8 cellular contexts compared by ENCODE assay signal in genomic region chr5:159826351-159827222, GRCh38.
DNase-seq lines count a peak whose midpoint lies in the region; ATAC-seq and TF ChIP-seq lines count a peak whose summit lies in the region.

No MANE protein-coding gene starts in this region.

- H4K20me1 ChIP-seq in GM23248 (ENCODE audit: insufficient read depth): no peaks in the 10 kb centered on the region

- H3K36me3 ChIP-seq in GM23248 (ENCODE audit: low read depth): no peaks in the 10 kb centered on the region

- H3K9ac ChIP-seq in GM23248: no peak overlapping the region

- 60 to 67% methylated on average over 5 of the region's 5 CpGs for WGBS in GM23248 (ENCODE audit: low coverage in 1 of 2, low lambda C conversion rate in 2 of 2, missing lambda C conversion rate in 2 of 2), 2 experiments

- no peaks in the 10 kb centered on the region for H3K9me2 ChIP-seq in GM23248 (ENCODE audit: insufficient read depth)

- no peak for TF ChIP-seq CTCF in epithelial cell of esophagus (IDR thresholded peaks at IDR 0.05; ENCODE audit: insufficient read depth, low read depth, low read length, missing control alignments)

- H3K4me2 ChIP-seq in GM23248 (ENCODE audit: unreplicated experiment): no peak overlapping the region

- no peaks in the 10 kb centered on the region for H3K79me2 ChIP-seq in GM23248 (ENCODE audit: insufficient read depth)

- peak; percentile 91 for ATAC-seq in GM18499 (IDR thresholded peaks at IDR 0.05; ENCODE audit: insufficient read depth, unreplicated experiment)

- no peak overlapping the region for H3K27ac ChIP-seq in GM23248

- H2AFZ ChIP-seq in GM23248: no peak overlapping the region

- DNase-seq in GM23248: peak; percentile 87
- DNase-seq in LHCN-M2 (ENCODE audit: low read depth): peak; percentile 96
- peak; percentile 93 for DNase-seq in epithelial cell of esophagus (ENCODE audit: low read depth)
- peak; percentile 76 for DNase-seq in smooth muscle cell of the brain vasculature (ENCODE audit: low read depth, low spot score)
- DNase-seq in SK-N-DZ (ENCODE audit: low spot score): no peak
- no peak for DNase-seq in UCSD-AML1 (lab: John Stamatoyannopoulos, UW; ENCODE audit: unreplicated experiment)
- DNase-seq in COLO829 (ENCODE audit: low spot score): no peak

- H3K4me3 ChIP-seq in GM23248: no peak overlapping the region
- no peak overlapping the region for H3K4me3 ChIP-seq in epithelial cell of esophagus (ENCODE audit: low read length)

- H3F3A ChIP-seq in GM23248 (ENCODE audit: insufficient read depth): 0 out of 2 replicates have a peak, but pooled peaks cover 4% of the 10 kb centered on the region

- H3K4me1 ChIP-seq in GM23248 (ENCODE audit: insufficient read depth): peaks cover 25% of the 10 kb centered on the region

- no peaks in the 10 kb centered on the region for H3K9me3 ChIP-seq in GM23248 (ENCODE audit: low read depth)

- in situ Hi-C loops in GM23248 (cut with MboI): no loop called here

- H3K27me3 ChIP-seq in GM23248 (replicated peaks; ENCODE audit: insufficient read depth): no peaks in the 10 kb centered on the region

Comparison
In these comparisons a context has a peak if more than half of its experiments do, and no peak if none do; other contexts are left out.
1. DNase-seq: peak in GM23248 (single experiment), LHCN-M2 (single experiment), epithelial cell of esophagus (single experiment) and smooth muscle cell of the brain vasculature (single experiment); none in SK-N-DZ (single experiment), UCSD-AML1 (single experiment) and COLO829 (single experiment).